18 cellular contexts compared by ENCODE assay signal in the genomic region with DNA sequence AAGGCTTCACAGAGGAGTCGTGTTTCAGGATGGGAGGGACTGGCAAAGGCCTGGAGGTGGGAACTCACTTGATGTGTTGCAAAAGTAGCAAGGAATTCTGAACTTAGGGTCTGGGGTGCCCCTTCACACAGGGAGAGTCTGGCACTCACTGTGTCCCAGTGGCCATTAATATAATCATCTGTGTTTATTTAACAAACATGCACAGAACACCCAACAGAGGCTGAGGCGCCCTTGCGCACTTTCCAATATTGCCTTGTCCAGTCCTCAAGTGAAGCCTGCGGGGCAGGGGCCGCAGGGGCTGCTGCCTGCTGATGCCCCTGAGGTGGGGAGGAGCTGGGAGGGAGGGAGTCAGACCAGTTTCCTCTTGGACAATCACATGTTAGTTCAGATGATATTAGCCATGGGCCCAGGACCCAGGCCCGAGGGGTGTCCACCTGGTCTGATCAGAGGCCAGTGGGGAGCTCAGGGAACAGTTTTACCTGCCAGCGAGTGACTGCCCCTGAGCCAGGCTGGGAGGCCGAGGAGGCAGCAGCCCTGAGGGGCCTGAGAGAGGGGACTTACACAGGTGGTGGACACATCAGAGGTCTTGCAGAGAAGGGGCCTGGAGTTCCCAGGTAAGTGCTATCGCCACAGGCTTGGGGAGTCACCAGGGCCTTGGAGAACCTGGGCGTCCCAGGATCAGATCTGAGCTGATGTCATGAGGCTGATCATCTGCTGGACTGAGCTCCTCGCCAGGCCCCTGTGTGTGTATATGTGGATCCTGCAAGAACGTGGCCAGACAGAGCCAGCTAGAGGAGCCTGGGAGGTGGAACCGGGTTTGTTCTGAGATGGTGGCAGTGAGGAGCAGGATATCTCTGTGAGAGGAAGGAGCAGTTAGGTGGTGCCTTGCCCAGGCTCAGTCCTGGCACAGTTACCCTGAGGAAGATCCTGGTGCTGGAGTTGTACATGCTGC. TPM values are rescaled to one million over a fixed set of nuclear protein-coding genes. Genes with fewer than 3 reads are reported as not detected.
A peak's percentile ranks its signal among the peaks of the same experiment; 100 is the strongest.
DNase-seq lines count a peak whose midpoint lies in the region; ATAC-seq and TF ChIP-seq lines count a peak whose summit lies in the region.
"Had no signal": no experiment of that assay in that cellular context is flagged by ENCODE, and none has a peak within 500 bp of the region (broad histone marks: within the 10 kb centered on the region; RNA-seq: fewer than 3 reads in every experiment).

No MANE protein-coding gene starts in this region.

- H3K27ac ChIP-seq in spleen: no peak overlapping the region
- H3K27ac ChIP-seq in CD4-positive, alpha-beta T cell (ENCODE audit: low read depth, low read length): no peak overlapping the region
- H3K27ac ChIP-seq: 22Rv1, A549, C4-2B had no signal

- H3K9me3 Mint-ChIP-seq in activated CD8-positive, alpha-beta memory T cell treated with anti-CD3 and anti-CD28 coated beads, Interleukin-2, amount 10 ng/mL, durations not matched to agents 7 days and 5 days (ENCODE audit: low read depth): peaks cover 5% of the 10 kb centered on the region
- no peaks in the 10 kb centered on the region for H3K9me3 Mint-ChIP-seq in CD4-positive, alpha-beta T cell
- H3K9me3 Mint-ChIP-seq: H9 had no signal

- H3K9me3 ChIP-seq in spleen: peaks cover 0 to 20% (median 5%) of the 10 kb centered on the region in 8 donors
- H3K9me3 ChIP-seq in CD4-positive, alpha-beta T cell (ENCODE audit: control insufficient read depth, low read length): peaks cover 12% of the 10 kb centered on the region

- no peak overlapping the region for H3K27ac Mint-ChIP-seq in activated CD8-positive, alpha-beta memory T cell treated with anti-CD3 and anti-CD28 coated beads, Interleukin-2, amount 10 ng/mL, durations not matched to agents 7 days and 5 days
- no peak overlapping the region for H3K27ac Mint-ChIP-seq in CD4-positive, alpha-beta T cell
- H3K27ac Mint-ChIP-seq: CD4-positive, alpha-beta memory T cell had no signal

- WGBS in spleen, 5 donors: 81 to 91% (median 90%) methylated on average over 7 to 13 of the region's 13 CpGs

- no peaks in the 10 kb centered on the region for H3K27me3 Mint-ChIP-seq in activated CD8-positive, alpha-beta memory T cell treated with anti-CD3 and anti-CD28 coated beads, Interleukin-2, amount 10 ng/mL, durations not matched to agents 7 days and 5 days
- no peaks in the 10 kb centered on the region for H3K27me3 Mint-ChIP-seq in CD4-positive, alpha-beta T cell

- POLR2A ChIA-PET in CD4-positive, alpha-beta T cell (lab: Charles Lee): no interaction called here

- no peak for ATAC-seq in activated CD8-positive, alpha-beta memory T cell treated with anti-CD3 and anti-CD28 coated beads, Interleukin-2, amount 10 ng/mL, durations not matched to agents 7 days and 5 days
- no peak for ATAC-seq in CD4-positive, alpha-beta T cell (ENCODE audit: poor library complexity)
- ATAC-seq: A549, GM12878, K562 had no signal

- TF ChIP-seq POLR2A in spleen (IDR thresholded peaks at IDR 0.05): no peak

- peaks cover 0 to 18% (median 0%) of the 10 kb centered on the region in 7 donors for H3K27me3 ChIP-seq in spleen (replicated peaks in 1 of 7)
- H3K27me3 ChIP-seq in CD4-positive, alpha-beta T cell (ENCODE audit: control insufficient read depth, insufficient read depth, low read length): no peaks in the 10 kb centered on the region

- H3K4me3 ChIP-seq in spleen: no peak overlapping the region
- H3K4me3 ChIP-seq: A549, GM12878, K562 had no signal

- no peak for TF ChIP-seq CTCF in spleen (IDR thresholded peaks at IDR 0.05 in 8 of 11, conservative IDR thresholded peaks at IDR 0.05 in 3 of 11)
- TF ChIP-seq CTCF in CD4-positive, alpha-beta T cell (IDR thresholded peaks at IDR 0.05): no peak

- no peaks in the 10 kb centered on the region for H3K4me1 ChIP-seq in spleen
- H3K4me1 ChIP-seq: A549 had no signal

- H3K36me3 ChIP-seq in spleen: no peaks in the 10 kb centered on the region

- peaks cover 12% of the 10 kb centered on the region for H3K4me1 Mint-ChIP-seq in activated CD8-positive, alpha-beta memory T cell treated with anti-CD3 and anti-CD28 coated beads, Interleukin-2, amount 10 ng/mL, durations not matched to agents 7 days and 5 days
- H3K4me1 Mint-ChIP-seq in CD4-positive, alpha-beta T cell (ENCODE audit: low read depth): no peaks in the 10 kb centered on the region

- H3K4me3 Mint-ChIP-seq in activated CD8-positive, alpha-beta memory T cell treated with anti-CD3 and anti-CD28 coated beads, Interleukin-2, amount 10 ng/mL, durations not matched to agents 7 days and 5 days: no peak overlapping the region
- H3K4me3 Mint-ChIP-seq in CD4-positive, alpha-beta T cell: no peak overlapping the region
- H3K4me3 Mint-ChIP-seq: CD4-positive, alpha-beta memory T cell had no signal

- DNase-seq in activated CD8-positive, alpha-beta memory T cell treated with anti-CD3 and anti-CD28 coated beads, Interleukin-2, amount 10 ng/mL, durations not matched to agents 7 days and 5 days: peak; percentile 33
- DNase-seq in activated CD8-positive, alpha-beta memory T cell treated with anti-CD3 and anti-CD28 coated beads for 24 hours: no peak
- DNase-seq in islet precursor cell (peak; percentile 48), spleen (peak; percentile 68), NCI-H1417 (lab: John Stamatoyannopoulos, UW) (no peak), NCI-H524 treated with DMSO at 0.1 percent for 48 hours (lab: John Stamatoyannopoulos, UW) (no peak)
- DNase-seq in CD4-positive, alpha-beta T cell: no peak
- DNase-seq: AML-193; CD4-positive, alpha-beta memory T cell; DMS79 treated with DMSO at 0.1 percent for 48 hours; GOT3; H9; IMR-90 had no signal

- CTCF ChIA-PET in activated CD8-positive, alpha-beta memory T cell treated with anti-CD3 and anti-CD28 coated beads, Interleukin-2, amount 10 ng/mL, durations not matched to agents 7 days and 5 days (lab: Charles Lee): interaction anchor here (1.1 kb wide), 1 partner anchor 11 kb away, joined by 3 read pairs; no protein-coding TSS in a partner anchor
- CTCF ChIA-PET in CD4-positive, alpha-beta T cell (lab: Charles Lee): no interaction called here

- H3K36me3 Mint-ChIP-seq in activated CD8-positive, alpha-beta memory T cell treated with anti-CD3 and anti-CD28 coated beads, Interleukin-2, amount 10 ng/mL, durations not matched to agents 7 days and 5 days: peaks cover 2% of the 10 kb centered on the region
- H3K36me3 Mint-ChIP-seq in CD4-positive, alpha-beta T cell (ENCODE audit: low read depth): no peaks in the 10 kb centered on the region
- H3K36me3 Mint-ChIP-seq: CD4-positive, alpha-beta memory T cell had no signal

- intact Hi-C loops in spleen (cut with DNase I; ENCODE audit: low total_unique reads): no loop called here
- intact Hi-C loops in CD4-positive, alpha-beta T cell (cut with DNase I, micrococcal nuclease): no loop called here

RNA-seq across cellular contexts. Expression of gene TXNRD3, which starts 13.8 kb away (rescaled TPM):
- 1 to 10 TPM in 1 of 2 experiments, under 1 TPM in 1; 0.50 to 1.6 TPM for total RNA-seq in activated CD8-positive, alpha-beta memory T cell treated with anti-CD3 and anti-CD28 coated beads, Interleukin-2, amount 10 ng/mL, durations not matched to agents 7 days and 5 days
- total RNA-seq in spleen: 10 to 100 TPM in 1 of 7 donors, 1 to 10 TPM in 6; 3.7 to 12.9 (median 7.6) TPM
- polyA plus RNA-seq in spleen: 1 to 10 TPM; 3.7 to 5.8 (median 5.1) TPM
- total RNA-seq in CD4-positive, alpha-beta T cell: 1 to 10 TPM; 1.0 to 1.5 TPM
- total RNA-seq: GM12878 had no signal
- polyA plus RNA-seq: GM12878 had no signal

RNA-seq across cellular contexts. Expression of gene CHCHD6, which starts 35.3 kb away (rescaled TPM):
- 1 to 10 TPM; 7.7 to 9.0 TPM for total RNA-seq in activated CD8-positive, alpha-beta memory T cell treated with anti-CD3 and anti-CD28 coated beads, Interleukin-2, amount 10 ng/mL, durations not matched to agents 7 days and 5 days
- 10 to 100 TPM in 4 of 7 donors, 1 to 10 TPM in 3; 6.3 to 14.6 (median 10.3) TPM for total RNA-seq in spleen
- polyA plus RNA-seq in spleen: 10 to 100 TPM; 13.1 to 39.1 (median 17.9) TPM
- 1 to 10 TPM; 8.7 to 9.3 TPM for total RNA-seq in CD4-positive, alpha-beta T cell

Comparison
In these comparisons a context has a peak if more than half of its experiments do, and no peak if none do; other contexts are left out.
1. DNase-seq: peak in activated CD8-positive, alpha-beta memory T cell treated with anti-CD3 and anti-CD28 coated beads, Interleukin-2, amount 10 ng/mL, durations not matched to agents 7 days and 5 days (single experiment), islet precursor cell (single experiment) and spleen (single experiment); none in activated CD8-positive, alpha-beta memory T cell treated with anti-CD3 and anti-CD28 coated beads for 24 hours (single experiment), NCI-H1417 (0 of 3), NCI-H524 treated with DMSO at 0.1 percent for 48 hours (single experiment) and CD4-positive, alpha-beta T cell (0 of 10).